In genomic region chr11:112042161-112042960, GRCh38 we compare ENCODE assay signal across 1 cellular context.
TF ChIP-seq lines count a peak whose summit lies in the region.

No MANE protein-coding gene starts in this region.

TF ChIP-seq in endothelial cell of umbilical vein, 7 proteins besides CTCF, POLR2A, EP300 and RAD21:
- no peak for TF ChIP-seq EZH2 (IDR thresholded peaks at IDR 0.05; ENCODE audit: borderline replicate concordance, low read depth, low read length, severe bottlenecking)
- TF ChIP-seq MAX (IDR thresholded peaks at IDR 0.05; ENCODE audit: insufficient read depth, insufficient read length): no peak
- TF ChIP-seq POLR2AphosphoS5 (IDR thresholded peaks at IDR 0.05; ENCODE audit: insufficient read depth, low read depth, low read length): no peak
- no peak for TF ChIP-seq MYC (IDR thresholded peaks at IDR 0.05; ENCODE audit: low read depth, low read length)
- TF ChIP-seq FOS (IDR thresholded peaks at IDR 0.05; ENCODE audit: borderline replicate concordance, insufficient read depth, low read length): peak; percentile 69
- peak; percentile 71 for TF ChIP-seq GATA2 (IDR thresholded peaks at IDR 0.05; ENCODE audit: insufficient read depth, insufficient read length, low read depth, low read length)
- TF ChIP-seq JUN (IDR thresholded peaks at IDR 0.05; ENCODE audit: borderline replicate concordance, insufficient read depth, insufficient read length, low read depth): peak; percentile 65
